ENCODE assay signal across 8 cellular contexts in the genomic region with DNA sequence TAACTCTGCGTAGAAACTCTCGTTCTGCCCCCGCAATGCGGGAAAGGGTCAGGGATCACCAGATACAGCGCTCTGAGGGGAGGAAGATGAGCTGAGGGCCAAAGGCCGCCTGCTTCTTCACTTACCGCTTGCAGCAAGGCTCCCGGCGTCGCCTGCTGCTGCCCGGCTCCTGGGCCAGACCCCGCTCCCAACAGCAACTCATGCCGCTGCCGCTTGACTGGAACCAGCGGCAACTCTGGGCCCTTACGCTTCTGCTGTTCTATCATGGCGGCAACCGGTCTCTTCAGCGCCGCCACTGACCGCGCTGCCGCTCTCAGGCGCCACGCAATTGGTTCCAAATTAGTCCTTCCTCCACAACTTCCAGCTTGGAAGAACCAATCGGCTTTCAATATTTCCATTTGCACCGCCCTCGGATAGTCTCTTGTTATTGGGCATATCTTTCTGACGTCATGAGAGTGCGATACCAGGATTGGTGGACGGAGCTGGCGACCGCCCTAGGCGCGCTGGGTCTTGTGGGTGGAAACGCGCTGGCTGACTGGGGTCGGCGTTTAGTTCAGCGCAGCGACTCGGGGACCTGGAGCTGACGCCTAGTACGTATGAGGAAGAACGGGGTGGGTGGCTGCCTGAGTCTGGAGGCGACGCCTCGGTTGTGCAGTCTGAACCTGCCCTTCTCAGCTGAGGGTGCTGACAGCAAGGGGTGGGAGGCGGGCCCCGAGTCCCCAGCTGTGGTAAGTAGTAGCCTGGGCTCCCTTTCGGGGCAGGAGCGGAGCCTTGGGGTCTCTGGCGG. TPM values are rescaled to one million over a fixed set of nuclear protein-coding genes. Genes with fewer than 3 reads are reported as not detected.
DNase-seq lines count a peak whose midpoint lies in the region; TF ChIP-seq lines count a peak whose summit lies in the region.

SNRNP40 (minus strand) TSS at position 303 of the 787 bp plus-strand sequence; CDS start at position 266, 37 bp downstream.
ZCCHC17 (plus strand) TSS at position 547 of the 787 bp plus-strand sequence. CDS start 13,067 bp downstream, outside the sequence.

- H3K27ac ChIP-seq in mesenchymal stem cell (ENCODE audit: low read length, poor library complexity, severe bottlenecking), result peak within 1 kb of the TSS; percentile 72

- peak within 1 kb of the TSS; percentile 75 to 84 for H3K4ac ChIP-seq in mesenchymal stem cell (ENCODE audit: low read depth in 1 of 2, low read length in 2 of 2)

- no peak within 1 kb of the TSS for H2BK120ac ChIP-seq in mesenchymal stem cell (ENCODE audit: low read depth, low read length)

- H4K8ac ChIP-seq in mesenchymal stem cell (ENCODE audit: low read length), result peak within 1 kb of the TSS; percentile 77

- WGBS in mesenchymal stem cell, result under 1% methylated on average over 53 of the region's 53 CpGs

- peaks cover under 1% of the 10 kb centered on the region for H3K36me3 ChIP-seq in endocrine pancreas (ENCODE audit: control insufficient read depth, insufficient read depth, low read length)
- peaks cover 10 to 30% of the 10 kb centered on the region in 2 experiments for H3K36me3 ChIP-seq in mesenchymal stem cell (ENCODE audit: control insufficient read depth in 1 of 2, insufficient read depth in 2 of 2, low read depth in 1 of 2, low read length in 2 of 2)

- H3K4me1 ChIP-seq in endocrine pancreas (ENCODE audit: control insufficient read depth, insufficient read depth, low read length) (peaks cover 16% of the 10 kb centered on the region), mesenchymal stem cell (ENCODE audit: control insufficient read depth, insufficient read depth, low read depth, low read length) (peaks cover 6% of the 10 kb centered on the region)

- H3K18ac ChIP-seq in mesenchymal stem cell (ENCODE audit: low read depth in 1 of 2, low read length in 2 of 2), result peak within 1 kb of the TSS; percentile 76 to 81

- H2AFZ ChIP-seq in mesenchymal stem cell (ENCODE audit: low read depth, low read length), result peak within 1 kb of the TSS; percentile 92

- peak within 1 kb of the TSS; percentile 40 for H2BK5ac ChIP-seq in mesenchymal stem cell (ENCODE audit: low read depth, low read length, poor library complexity, severe bottlenecking)

- peak; percentile 96 for DNase-seq in COLO829 (ENCODE audit: low spot score)
- peak; percentile 93 for DNase-seq in GM20000 (ENCODE audit: low spot score)
- peak; percentile 99 for DNase-seq in HT-29 (ENCODE audit: low spot score)
- DNase-seq in NOMO-1 (lab: John Stamatoyannopoulos, UW; ENCODE audit: unreplicated experiment in 2 of 2), result peak; percentile 98 to 99
- peak; percentile 86 to 94 for DNase-seq in activated CD8-positive, alpha-beta memory T cell treated with anti-CD3 and anti-CD28 coated beads for 4 hours (ENCODE audit: low read depth in 2 of 2)
- peak; percentile 100 for DNase-seq in mesenchymal stem cell
- peak; percentile 79 for DNase-seq in stimulated activated CD8-positive, alpha-beta memory T cell treated with anti-CD3 and anti-CD28 coated beads, Interleukin-15, amount 100 ng/mL, for 1 hour (ENCODE audit: low read depth)

- H3K4me3 ChIP-seq in endocrine pancreas (ENCODE audit: control insufficient read depth, insufficient read depth, low read length) (peak within 1 kb of the TSS; percentile 99), mesenchymal stem cell (ENCODE audit: insufficient read depth in 1 of 2, low read depth in 1 of 2, low read length in 2 of 2) (peak within 1 kb of the TSS; percentile 89 to 100)

- peak within 1 kb of the TSS; percentile 93 for H3K4me2 ChIP-seq in mesenchymal stem cell (ENCODE audit: low read length, poor library complexity, severe bottlenecking)

- H3K27me3 ChIP-seq in endocrine pancreas (ENCODE audit: control insufficient read depth, insufficient read depth, low read length) (no peaks in the 10 kb centered on the region), mesenchymal stem cell (ENCODE audit: control insufficient read depth in 1 of 2, insufficient read depth in 1 of 2, low read length in 2 of 2) (no peaks in the 10 kb centered on the region)

- no peak within 1 kb of the TSS for H2AK5ac ChIP-seq in mesenchymal stem cell (ENCODE audit: low read length, severe bottlenecking)

- H2BK12ac ChIP-seq in mesenchymal stem cell (ENCODE audit: low read length in 2 of 2), result peak within 1 kb of the TSS in 1 of 2 experiments; percentile 51

- peak within 1 kb of the TSS in 1 of 2 experiments; percentile 34 for H3K23ac ChIP-seq in mesenchymal stem cell (ENCODE audit: low read length in 2 of 2)

- H4K91ac ChIP-seq in mesenchymal stem cell (ENCODE audit: low read length), result peak within 1 kb of the TSS; percentile 74

- peak within 1 kb of the TSS in 1 of 2 experiments; percentile 93 for H3K14ac ChIP-seq in mesenchymal stem cell (ENCODE audit: low read length in 2 of 2)

- H3K9me3 ChIP-seq in endocrine pancreas (ENCODE audit: control insufficient read depth, low read length) (no peaks in the 10 kb centered on the region), mesenchymal stem cell (ENCODE audit: control insufficient read depth, low read length) (no peaks in the 10 kb centered on the region)

- H2BK15ac ChIP-seq in mesenchymal stem cell (ENCODE audit: low read depth, poor library complexity, severe bottlenecking), result peak within 1 kb of the TSS; percentile 36

- peaks cover 25% of the 10 kb centered on the region for H3K79me1 ChIP-seq in mesenchymal stem cell (replicated peaks; ENCODE audit: low read length, poor library complexity, severe bottlenecking)

- H3K9ac ChIP-seq in endocrine pancreas (ENCODE audit: control insufficient read depth, insufficient read depth, low read length) (peak within 1 kb of the TSS; percentile 100), mesenchymal stem cell (ENCODE audit: low read length) (peak within 1 kb of the TSS; percentile 99)

- no peak for TF ChIP-seq CTCF in GM20000 (IDR thresholded peaks at IDR 0.05; ENCODE audit: extremely low read depth, missing control alignments)

RNA-seq across cellular contexts. Expression of gene SNRNP40, which starts in this region (rescaled TPM):
- total RNA-seq in HT-29 (2014; rRNA removed; shearing (Covaris generic)), result 221 and 257 TPM in 2 replicates
- polyA plus RNA-seq in mesenchymal stem cell (2013, experiment 1 of 2), result 24.2 TPM
- 25.2 TPM for polyA plus RNA-seq in mesenchymal stem cell (2013, experiment 2 of 2)

RNA-seq across cellular contexts. Expression of gene ZCCHC17, which starts in this region (rescaled TPM):
- 15.9 and 17.7 TPM in 2 replicates for total RNA-seq in HT-29 (2014; rRNA removed; shearing (Covaris generic))
- polyA plus RNA-seq in mesenchymal stem cell (2013, experiment 1 of 2), result 54.6 TPM
- polyA plus RNA-seq in mesenchymal stem cell (2013, experiment 2 of 2), result 57.6 TPM

Comparison
In these comparisons a context has a peak if more than half of its experiments do, and no peak if none do; other contexts are left out.
1. Peak in every context shown above with its lines: DNase-seq, H3K4me3 ChIP-seq and H3K27ac ChIP-seq.